In genomic region chr11:132894598-132894997, GRCh38 we compare ENCODE assay signal across 2 cellular contexts.
TF ChIP-seq lines count a peak whose summit lies in the region.

No MANE protein-coding gene starts in this region.

TF ChIP-seq in liver, 16 proteins besides CTCF, POLR2A, EP300 and RAD21:
- TF ChIP-seq SP1 (IDR thresholded peaks at IDR 0.05) (peak; percentile 73), HNF4G (IDR thresholded peaks at IDR 0.05) (peak; percentile 70), NR2F2 (IDR thresholded peaks at IDR 0.05) (no peak), MAX (IDR thresholded peaks at IDR 0.05) (no peak), TAF1 (conservative IDR thresholded peaks at IDR 0.05) (no peak), JUND (IDR thresholded peaks at IDR 0.05) (no peak), YY1 (IDR thresholded peaks at IDR 0.05) (no peak), RXRA (IDR thresholded peaks at IDR 0.05) (peak; percentile 22 to 39), GABPA (IDR thresholded peaks at IDR 0.05 in 1 of 2, conservative IDR thresholded peaks at IDR 0.05 in 1 of 2) (no peak), FOXA1 (IDR thresholded peaks at IDR 0.05) (no peak), HNF4A (conservative IDR thresholded peaks at IDR 0.05) (peak; percentile 88 to 93)
- TF ChIP-seq, protein P1, sequence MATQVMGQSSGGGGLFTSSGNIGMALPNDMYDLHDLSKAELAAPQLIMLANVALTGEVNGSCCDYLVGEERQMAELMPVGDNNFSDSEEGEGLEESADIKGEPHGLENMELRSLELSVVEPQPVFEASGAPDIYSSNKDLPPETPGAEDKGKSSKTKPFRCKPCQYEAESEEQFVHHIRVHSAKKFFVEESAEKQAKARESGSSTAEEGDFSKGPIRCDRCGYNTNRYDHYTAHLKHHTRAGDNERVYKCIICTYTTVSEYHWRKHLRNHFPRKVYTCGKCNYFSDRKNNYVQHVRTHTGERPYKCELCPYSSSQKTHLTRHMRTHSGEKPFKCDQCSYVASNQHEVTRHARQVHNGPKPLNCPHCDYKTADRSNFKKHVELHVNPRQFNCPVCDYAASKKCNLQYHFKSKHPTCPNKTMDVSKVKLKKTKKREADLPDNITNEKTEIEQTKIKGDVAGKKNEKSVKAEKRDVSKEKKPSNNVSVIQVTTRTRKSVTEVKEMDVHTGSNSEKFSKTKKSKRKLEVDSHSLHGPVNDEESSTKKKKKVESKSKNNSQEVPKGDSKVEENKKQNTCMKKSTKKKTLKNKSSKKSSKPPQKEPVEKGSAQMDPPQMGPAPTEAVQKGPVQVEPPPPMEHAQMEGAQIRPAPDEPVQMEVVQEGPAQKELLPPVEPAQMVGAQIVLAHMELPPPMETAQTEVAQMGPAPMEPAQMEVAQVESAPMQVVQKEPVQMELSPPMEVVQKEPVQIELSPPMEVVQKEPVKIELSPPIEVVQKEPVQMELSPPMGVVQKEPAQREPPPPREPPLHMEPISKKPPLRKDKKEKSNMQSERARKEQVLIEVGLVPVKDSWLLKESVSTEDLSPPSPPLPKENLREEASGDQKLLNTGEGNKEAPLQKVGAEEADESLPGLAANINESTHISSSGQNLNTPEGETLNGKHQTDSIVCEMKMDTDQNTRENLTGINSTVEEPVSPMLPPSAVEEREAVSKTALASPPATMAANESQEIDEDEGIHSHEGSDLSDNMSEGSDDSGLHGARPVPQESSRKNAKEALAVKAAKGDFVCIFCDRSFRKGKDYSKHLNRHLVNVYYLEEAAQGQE (IDR thresholded peaks at IDR 0.05), result no peak

TF ChIP-seq in HepG2, 621 proteins besides CTCF, POLR2A, EP300 and RAD21:
- no peak for TF ChIP-seq MAFK (conservative IDR thresholded peaks at IDR 0.05 in 1 of 2, IDR thresholded peaks at IDR 0.05 in 1 of 2; ENCODE audit: low read length in 2 of 2)
